ENCODE assay signal across 24 cellular contexts in genomic region chrX:146127617-146128016, GRCh38.
"Had no signal": no experiment of that assay in that cellular context is flagged by ENCODE, and none has a peak within 500 bp of the region (broad histone marks: within the 10 kb centered on the region; RNA-seq: fewer than 3 reads in every experiment).

No MANE protein-coding gene starts in this region.

- H3K27me3 ChIP-seq: neural progenitor cell, ovary, right lobe of liver, sigmoid colon, stomach, thyroid gland, tibial nerve, upper lobe of right lung, uterus had no signal

- H3K4me2 ChIP-seq: neural progenitor cell had no signal

- H3K79me2 ChIP-seq: parathyroid adenoma had no signal

- H3K4me3 ChIP-seq: neural progenitor cell, ovary, psoas muscle, right lobe of liver, sigmoid colon, stomach, thoracic aorta, thyroid gland, tibial nerve, upper lobe of right lung, uterus had no signal

- H3K27ac ChIP-seq: neural progenitor cell, ovary, parathyroid adenoma, psoas muscle, right lobe of liver, sigmoid colon, stomach, thoracic aorta, thyroid gland, tibial nerve, upper lobe of right lung, uterus had no signal

- H3K9me3 ChIP-seq: ovary, psoas muscle, right lobe of liver, sigmoid colon, stomach, thoracic aorta, thyroid gland, tibial nerve, upper lobe of right lung, uterus had no signal

- H3K4me1 ChIP-seq: neural progenitor cell, parathyroid adenoma, psoas muscle, right lobe of liver, sigmoid colon, stomach, thyroid gland, tibial nerve, upper lobe of right lung, uterus had no signal

- H2AFZ ChIP-seq: neural progenitor cell, parathyroid adenoma had no signal

- H3K9ac ChIP-seq: neural progenitor cell, parathyroid adenoma had no signal

- DNase-seq: natural killer cell; occipital lobe; ovary; posterior cingulate gyrus; psoas muscle; right cardiac atrium; right lobe of liver; sigmoid colon; small intestine; stimulated activated CD4-positive, alpha-beta T cell treated with anti-CD3 and anti-CD28 coated beads, Interleukin-15, amount 100 ng/mL, for 24 hours; stimulated activated CD4-positive, alpha-beta T cell treated with anti-CD3 and anti-CD28 coated beads, Interleukin-2, amount 100 ng/mL, for 24 hours; stimulated activated CD4-positive, alpha-beta T cell treated with anti-CD3 and anti-CD28 coated beads, Interleukin-2, amount 100 ng/mL, for 48 hours; stimulated activated CD4-positive, alpha-beta T cell treated with anti-CD3 and anti-CD28 coated beads, Interleukin-4, amount 100 ng/mL, for 24 hours; stimulated activated naive B cell treated with anti-CD40 and anti-IgM and Interleukin-4, amounts not matched to agents 10 μg/mL and 1 μg/mL and 100 μg/mL, for 72 hours; stimulated activated naive CD4-positive, alpha-beta T cell treated with Interleukin-2 at 50 U/mL for 16 hours; stomach; thyroid gland; upper lobe of right lung; uterus had no signal

- ATAC-seq: natural killer cell; psoas muscle; right cardiac atrium; right lobe of liver; stimulated activated effector memory CD8-positive, alpha-beta T cell treated with anti-CD3 and anti-CD28 coated beads, Interleukin-12 subunit alpha, Interleukin-12 subunit beta, amount 100 ng/mL, for 72 hours; stimulated activated naive B cell treated with anti-CD40 and anti-IgM and Interleukin-4, amounts not matched to agents 10 μg/mL and 1 μg/mL and 100 μg/mL, for 72 hours; upper lobe of right lung had no signal

- FAIRE-seq: small intestine had no signal

- H3K36me3 ChIP-seq: neural progenitor cell, ovary, right lobe of liver, sigmoid colon, stomach, thoracic aorta, thyroid gland, tibial nerve, upper lobe of right lung, uterus had no signal
